ENCODE assay signal across 8 cellular contexts in the genomic region with DNA sequence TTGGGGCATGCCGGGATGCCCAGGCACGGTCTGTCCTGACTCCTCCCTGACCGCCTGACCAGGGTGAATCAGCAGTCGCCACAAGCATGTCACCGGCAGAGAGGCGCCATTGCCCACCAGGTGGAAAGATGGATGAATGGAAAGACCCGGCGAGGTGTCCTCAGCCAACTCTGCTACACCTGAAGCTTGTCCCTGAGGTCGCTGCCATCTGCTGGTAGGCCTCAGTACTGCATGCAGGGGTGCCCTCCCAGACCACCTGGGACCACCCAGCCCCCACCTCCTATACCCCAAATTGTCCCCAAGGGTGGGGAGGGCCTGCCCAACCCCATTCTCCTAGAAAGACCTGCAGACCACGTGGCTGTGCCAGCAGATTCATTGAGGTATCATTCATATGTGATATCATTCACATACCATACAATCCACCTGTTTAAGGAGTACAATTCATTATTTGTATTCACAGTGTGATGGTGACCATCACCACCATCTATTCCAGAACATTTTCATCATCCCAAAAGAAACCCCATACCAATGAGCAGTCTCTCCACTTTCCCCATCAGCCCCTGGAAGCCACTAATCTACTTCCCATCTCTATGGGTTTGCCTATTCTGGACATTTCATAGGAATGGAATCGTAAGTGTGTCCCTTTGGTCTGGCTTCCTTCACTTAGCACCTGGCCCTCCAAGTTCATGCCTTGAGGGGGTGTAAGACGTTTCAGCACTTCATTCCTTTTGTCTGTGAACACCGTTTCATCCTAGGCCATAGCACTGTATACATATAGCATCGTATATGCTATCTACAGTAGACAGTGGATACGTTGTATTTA. TPM values are rescaled to one million over a fixed set of nuclear protein-coding genes. Genes with fewer than 3 reads are reported as not detected.
A peak's percentile ranks its signal among the peaks of the same experiment; 100 is the strongest.
DNase-seq lines count a peak whose midpoint lies in the region; ATAC-seq and TF ChIP-seq lines count a peak whose summit lies in the region.
"Had no signal": no experiment of that assay in that cellular context is flagged by ENCODE, and none has a peak within 500 bp of the region (broad histone marks: within the 10 kb centered on the region; RNA-seq: fewer than 3 reads in every experiment).

No MANE protein-coding gene starts in this region.

- H3K4me2 ChIP-seq in OCI-LY3 (ENCODE audit: low read length), result no peak overlapping the region

- TF ChIP-seq CTCF in GM12873 (IDR thresholded peaks at IDR 0.05; ENCODE audit: insufficient read depth, low read depth, low read length, missing control alignments) (peak; percentile 88), OCI-LY3 (IDR thresholded peaks at IDR 0.05; ENCODE audit: low read depth, low read length) (peak; percentile 88), MCF 10A (IDR thresholded peaks at IDR 0.05; ENCODE audit: unreplicated experiment) (peak; percentile 82)

- H3K27ac Mint-ChIP-seq in MCF 10A (ENCODE audit: low read depth, unreplicated experiment), result no peak overlapping the region
- H3K27ac Mint-ChIP-seq in naive thymus-derived CD4-positive, alpha-beta T cell, result no peak overlapping the region

- H3K27ac ChIP-seq in OCI-LY3 (ENCODE audit: low read length), result no peak overlapping the region
- H3K27ac ChIP-seq in naive thymus-derived CD4-positive, alpha-beta T cell (ENCODE audit: low read depth, low read length), result no peak overlapping the region

- no peaks in the 10 kb centered on the region; the same call in 1 of the 2 replicates for H3K27me3 ChIP-seq in OCI-LY3 (ENCODE audit: low read depth, low read length)
- no peaks in the 10 kb centered on the region for H3K27me3 ChIP-seq in naive thymus-derived CD4-positive, alpha-beta T cell (ENCODE audit: control insufficient read depth in 2 of 2, insufficient read depth in 2 of 2, low read length in 2 of 2)

- CTCF ChIA-PET in MCF 10A (lab: Yijun Ruan, JAX), result interaction anchor here (0.6 to 1.2 kb wide), 2 partner anchors 9 to 29 kb away, joined by 3 to 5 read pairs; no protein-coding TSS in a partner anchor
- CTCF ChIA-PET in naive thymus-derived CD4-positive, alpha-beta T cell (lab: Charles Lee), result interaction anchor here (0.6 kb wide), 1 partner anchor 105 kb away, joined by 3 read pairs; no protein-coding TSS in a partner anchor

- intact Hi-C loops in MCF 10A (cut with micrococcal nuclease), result loop anchor here (5.0 kb wide), 1 partner anchor 114 kb away; no protein-coding TSS in a partner anchor
- intact Hi-C loops in naive thymus-derived CD4-positive, alpha-beta T cell (cut with micrococcal nuclease), result no loop called here

- no peaks in the 10 kb centered on the region for H3K4me1 Mint-ChIP-seq in MCF 10A (ENCODE audit: insufficient read depth, unreplicated experiment)
- no peaks in the 10 kb centered on the region for H3K4me1 Mint-ChIP-seq in naive thymus-derived CD4-positive, alpha-beta T cell

- no peaks in the 10 kb centered on the region for H4K20me1 ChIP-seq in OCI-LY3 (ENCODE audit: insufficient read depth, low read length)

- no peak overlapping the region for H3K4me3 ChIP-seq in OCI-LY3 (ENCODE audit: low read length)
- no peak overlapping the region for H3K4me3 ChIP-seq in naive thymus-derived CD4-positive, alpha-beta T cell (ENCODE audit: low read length)

- no peaks in the 10 kb centered on the region for H3K79me2 ChIP-seq in OCI-LY3 (ENCODE audit: low read length)

- H3K4me1 ChIP-seq in OCI-LY3 (ENCODE audit: low read length), result no peaks in the 10 kb centered on the region
- no peaks in the 10 kb centered on the region for H3K4me1 ChIP-seq in naive thymus-derived CD4-positive, alpha-beta T cell (ENCODE audit: control insufficient read depth in 2 of 2, insufficient read depth in 2 of 2, low read length in 2 of 2)

- H3K36me3 ChIP-seq in OCI-LY3 (replicated peaks; ENCODE audit: low read depth, low read length), result no peaks in the 10 kb centered on the region
- H3K36me3 ChIP-seq in naive thymus-derived CD4-positive, alpha-beta T cell (ENCODE audit: control insufficient read depth in 2 of 3, insufficient read depth in 3 of 3, low read length in 3 of 3), result no peaks in the 10 kb centered on the region

- no peak overlapping the region for H3K9ac ChIP-seq in OCI-LY3 (ENCODE audit: low read length)

- no peaks in the 10 kb centered on the region for H3K27me3 Mint-ChIP-seq in MCF 10A (ENCODE audit: insufficient read depth, unreplicated experiment)
- peaks cover 0 to 13% (median 3%) of the 10 kb centered on the region in 5 donors for H3K27me3 Mint-ChIP-seq in naive thymus-derived CD4-positive, alpha-beta T cell

- H3K9me3 Mint-ChIP-seq in MCF 10A (ENCODE audit: unreplicated experiment), result no peaks in the 10 kb centered on the region
- H3K9me3 Mint-ChIP-seq in naive thymus-derived CD4-positive, alpha-beta T cell, result peaks cover 0 to 6% (median 0%) of the 10 kb centered on the region in 11 donors

- H3K9me3 ChIP-seq in OCI-LY3 (ENCODE audit: insufficient read depth, low read length), result no peaks in the 10 kb centered on the region
- no peaks in the 10 kb centered on the region for H3K9me3 ChIP-seq in naive thymus-derived CD4-positive, alpha-beta T cell (ENCODE audit: control insufficient read depth in 2 of 3, low read length in 3 of 3)

- DNase-seq in MCF 10A (ENCODE audit: unreplicated experiment), result peak; percentile 19
- DNase-seq in naive thymus-derived CD4-positive, alpha-beta T cell, result peak in 6 of 9 donors; percentile 2 to 30 (median 11)

- POLR2A ChIA-PET in MCF 10A (lab: Yijun Ruan, JAX), result no interaction called here
- POLR2A ChIA-PET in naive thymus-derived CD4-positive, alpha-beta T cell (lab: Charles Lee), result no interaction called here

- no peak overlapping the region for H2AFZ ChIP-seq in OCI-LY3 (ENCODE audit: low read depth, low read length)

- no peaks in the 10 kb centered on the region for H3K36me3 Mint-ChIP-seq in MCF 10A (ENCODE audit: insufficient read depth, unreplicated experiment)
- H3K36me3 Mint-ChIP-seq in naive thymus-derived CD4-positive, alpha-beta T cell, result no peaks in the 10 kb centered on the region

- ATAC-seq in naive thymus-derived CD4-positive, alpha-beta T cell, result peak; percentile 38
- ATAC-seq in HG02840 (IDR thresholded peaks at IDR 0.05; ENCODE audit: low FRiP score, unreplicated experiment) (no peak), HG03159 (IDR thresholded peaks at IDR 0.05; ENCODE audit: unreplicated experiment) (no peak), HG02588 (IDR thresholded peaks at IDR 0.05; ENCODE audit: unreplicated experiment) (no peak)

- BruUV-seq in MCF 10A (replicated peaks; lab: Mats Ljungman, UMichigan), result no TSS peak

- no peak overlapping the region for H3K4me3 Mint-ChIP-seq in MCF 10A (ENCODE audit: unreplicated experiment)
- H3K4me3 Mint-ChIP-seq in naive thymus-derived CD4-positive, alpha-beta T cell, result no peak overlapping the region

RNA-seq across cellular contexts. Expression of a gene that starts 17.5 kb away (rescaled TPM):
- total RNA-seq in MCF 10A (2022), result not detected in 2 replicates
- not detected for total RNA-seq in naive thymus-derived CD4-positive, alpha-beta T cell
- not detected for polyA plus RNA-seq in naive thymus-derived CD4-positive, alpha-beta T cell
- total RNA-seq: mononuclear cell had no signal

RNA-seq across cellular contexts. Expression of a gene that starts 26.6 kb away (rescaled TPM):
- total RNA-seq in MCF 10A (2022), result not detected in 2 replicates
- total RNA-seq in naive thymus-derived CD4-positive, alpha-beta T cell, result not detected
- not detected for polyA plus RNA-seq in naive thymus-derived CD4-positive, alpha-beta T cell
- total RNA-seq: mononuclear cell had no signal
